Comparison of ENCODE assay signal across 15 cellular contexts in the genomic region with DNA sequence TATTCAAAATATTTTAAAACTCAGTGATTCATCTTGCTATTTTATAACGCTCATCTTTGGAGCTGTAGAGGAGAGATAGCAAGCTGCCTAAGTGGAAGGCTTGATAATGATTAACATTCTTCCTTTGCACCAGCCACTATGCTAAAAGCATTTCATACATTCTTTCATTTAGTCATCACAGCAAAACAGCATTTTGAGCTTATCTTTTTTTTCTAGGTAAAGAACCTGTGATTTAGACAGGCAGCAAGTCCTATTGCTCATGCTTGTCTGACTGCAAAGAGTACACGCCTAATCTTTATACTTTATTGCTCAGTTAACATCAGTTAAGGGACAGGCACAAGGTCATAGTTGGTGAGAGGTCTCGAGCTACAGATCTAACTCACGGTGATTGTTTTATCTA.
"Had no signal": no experiment of that assay in that cellular context is flagged by ENCODE, and none has a peak within 500 bp of the region (broad histone marks: within the 10 kb centered on the region; RNA-seq: fewer than 3 reads in every experiment).

No MANE protein-coding gene starts in this region.

- FAIRE-seq: astrocyte, kidney, small intestine had no signal

- H3K4me3 Mint-ChIP-seq: activated naive CD4-positive, alpha-beta T cell treated with anti-CD3 and anti-CD28 coated beads, Interleukin-2, amount 10 ng/mL, durations not matched to agents 7 days and 5 days; nephron progenitor cell; stimulated activated naive CD8-positive, alpha-beta T cell treated with anti-CD3 and anti-CD28 coated beads, Interleukin-15, amount 100 ng/mL, for 72 hours had no signal

- H3K27me3 Mint-ChIP-seq: activated naive CD4-positive, alpha-beta T cell treated with anti-CD3 and anti-CD28 coated beads, Interleukin-2, amount 10 ng/mL, durations not matched to agents 7 days and 5 days; progenitor cell of endocrine pancreas; stimulated activated naive CD8-positive, alpha-beta T cell treated with anti-CD3 and anti-CD28 coated beads, Interleukin-15, amount 100 ng/mL, for 72 hours had no signal

- H3K4me1 ChIP-seq: upper lobe of right lung had no signal

- H3K9me3 ChIP-seq: upper lobe of right lung had no signal

- H3K4me1 Mint-ChIP-seq: activated naive CD4-positive, alpha-beta T cell treated with anti-CD3 and anti-CD28 coated beads, Interleukin-2, amount 10 ng/mL, durations not matched to agents 7 days and 5 days; stimulated activated naive CD8-positive, alpha-beta T cell treated with anti-CD3 and anti-CD28 coated beads, Interleukin-15, amount 100 ng/mL, for 72 hours had no signal

- DNase-seq: activated CD4-positive, alpha-beta T cell treated with anti-CD3 and anti-CD28 coated beads for 1 hour; activated CD4-positive, alpha-beta T cell treated with anti-CD3 and anti-CD28 coated beads, Interleukin-2, amount 50 U/mL, for 4 hours; activated naive CD4-positive, alpha-beta T cell treated with anti-CD3 and anti-CD28 coated beads, Interleukin-2, amount 10 ng/mL, durations not matched to agents 7 days and 5 days; activated T-cell treated with anti-CD3 and anti-CD28 coated beads, Interleukin-2, amount 50 U/mL, for 1 hour; kidney; nephron progenitor cell; occipital lobe; right cardiac atrium; small intestine; stimulated activated naive CD8-positive, alpha-beta T cell treated with anti-CD3 and anti-CD28 coated beads, Interleukin-15, amount 100 ng/mL, for 72 hours; upper lobe of right lung had no signal

- H3K27ac Mint-ChIP-seq: activated naive CD4-positive, alpha-beta T cell treated with anti-CD3 and anti-CD28 coated beads, Interleukin-2, amount 10 ng/mL, durations not matched to agents 7 days and 5 days; nephron progenitor cell; progenitor cell of endocrine pancreas; stimulated activated naive CD8-positive, alpha-beta T cell treated with anti-CD3 and anti-CD28 coated beads, Interleukin-15, amount 100 ng/mL, for 72 hours had no signal

- H3K4me3 ChIP-seq: cardiac muscle cell, upper lobe of right lung had no signal

- ATAC-seq: right cardiac atrium; stimulated activated naive CD8-positive, alpha-beta T cell treated with anti-CD3 and anti-CD28 coated beads, Interleukin-15, amount 100 ng/mL, for 72 hours; upper lobe of right lung had no signal

- H3K27ac ChIP-seq: cardiac muscle cell, upper lobe of right lung, VCaP had no signal

- H3K36me3 ChIP-seq: cardiac muscle cell, upper lobe of right lung had no signal

- H3K36me3 Mint-ChIP-seq: activated naive CD4-positive, alpha-beta T cell treated with anti-CD3 and anti-CD28 coated beads, Interleukin-2, amount 10 ng/mL, durations not matched to agents 7 days and 5 days had no signal

- H3K27me3 ChIP-seq: cardiac muscle cell, upper lobe of right lung had no signal
